Comparison of ENCODE assay signal across 9 cellular contexts in the genomic region with DNA sequence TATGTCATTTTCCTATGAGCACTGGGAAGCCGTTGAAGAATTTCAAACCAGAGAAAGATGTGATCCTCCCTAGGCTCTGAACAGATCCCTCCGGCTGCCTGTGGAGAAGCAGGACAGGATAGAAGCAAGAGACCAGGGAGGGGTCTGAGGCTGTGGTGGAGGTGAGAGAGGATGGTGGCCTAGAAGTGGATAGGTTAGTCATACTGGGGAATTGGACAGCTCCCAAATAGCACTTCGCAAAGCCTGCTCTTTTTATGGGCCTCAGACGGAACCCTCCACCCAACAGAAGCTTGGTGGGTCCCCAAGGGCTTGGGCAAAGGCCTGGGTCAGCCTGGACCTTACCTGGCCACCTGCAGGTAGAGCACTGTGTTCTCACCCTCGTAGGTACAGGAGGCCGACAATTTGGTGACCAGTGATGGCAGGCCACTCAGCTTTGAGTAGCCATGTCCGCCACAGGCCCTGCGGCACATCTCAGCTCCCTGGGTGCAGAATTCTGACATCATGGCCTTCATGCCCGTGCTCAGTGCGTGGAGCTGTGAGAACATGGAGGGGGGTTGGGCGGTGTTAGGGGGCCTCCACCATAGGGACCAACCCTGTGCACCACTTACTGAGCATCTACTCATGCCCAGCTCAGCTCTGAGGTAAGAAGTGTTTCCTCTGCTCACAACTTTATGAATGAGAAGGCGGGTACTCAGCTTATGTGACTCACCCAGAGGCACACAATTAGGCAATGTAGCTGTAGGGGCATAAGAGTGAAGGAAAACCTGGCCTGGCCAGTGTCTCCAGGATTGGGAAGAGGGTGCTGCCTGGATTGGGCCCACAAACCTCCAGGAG. TPM values are rescaled to one million over a fixed set of nuclear protein-coding genes. Genes with fewer than 3 reads are reported as not detected.
DNase-seq lines count a peak whose midpoint lies in the region; ATAC-seq and TF ChIP-seq lines count a peak whose summit lies in the region.
"Had no signal": no experiment of that assay in that cellular context is flagged by ENCODE, and none has a peak within 500 bp of the region (broad histone marks: within the 10 kb centered on the region; RNA-seq: fewer than 3 reads in every experiment).

No MANE protein-coding gene starts in this region.

- intact Hi-C loops in aorta (cut with DNase I) = no loop called here

- WGBS in aorta, 2 donors = 85 to 87% methylated on average over 12 of the region's 12 CpGs

- no peak for TF ChIP-seq CTCF in foreskin keratinocyte (conservative IDR thresholded peaks at IDR 0.05)

- no peaks in the 10 kb centered on the region for H3K36me3 Mint-ChIP-seq in activated naive CD8-positive, alpha-beta T cell treated with anti-CD3 and anti-CD28 coated beads, Interleukin-2, amount 50 U/mL, for 24 hours (ENCODE audit: low read depth)
- H3K36me3 Mint-ChIP-seq in activated naive CD8-positive, alpha-beta T cell treated with anti-CD3 and anti-CD28 coated beads for 36 hours = no peaks in the 10 kb centered on the region
- H3K36me3 Mint-ChIP-seq: CD8-positive, alpha-beta memory T cell had no signal

- peaks cover 0 to 6% of the 10 kb centered on the region in 2 donors for H3K36me3 ChIP-seq in aorta (ENCODE audit: control insufficient read depth in 1 of 2, insufficient read depth in 2 of 2, low read length in 1 of 2)

- H3K27me3 ChIP-seq in foreskin keratinocyte (no peaks in the 10 kb centered on the region), aorta (ENCODE audit: control insufficient read depth in 1 of 2, insufficient read depth in 2 of 2, low read length in 1 of 2) (no peaks in the 10 kb centered on the region)

- H3K9me3 ChIP-seq in aorta (ENCODE audit: control insufficient read depth, low read length) = no peaks in the 10 kb centered on the region

- H3K27me3 Mint-ChIP-seq in activated naive CD8-positive, alpha-beta T cell treated with anti-CD3 and anti-CD28 coated beads, Interleukin-2, amount 50 U/mL, for 24 hours = no peaks in the 10 kb centered on the region
- H3K27me3 Mint-ChIP-seq in activated naive CD8-positive, alpha-beta T cell treated with anti-CD3 and anti-CD28 coated beads for 36 hours = no peaks in the 10 kb centered on the region
- H3K27me3 Mint-ChIP-seq: CD8-positive, alpha-beta memory T cell had no signal

- no peak for DNase-seq in activated naive CD8-positive, alpha-beta T cell treated with anti-CD3 and anti-CD28 coated beads, Interleukin-2, amount 50 U/mL, for 24 hours
- no peak for DNase-seq in activated naive CD8-positive, alpha-beta T cell treated with anti-CD3 and anti-CD28 coated beads for 36 hours
- DNase-seq in foreskin keratinocyte (peak; percentile 82 to 92), aorta (no peak), NCI-H2227 (lab: John Stamatoyannopoulos, UW; ENCODE audit: unreplicated experiment) (no peak), NCI-H774 (lab: John Stamatoyannopoulos, UW) (no peak)
- DNase-seq in activated naive CD4-positive, alpha-beta T cell (lab: John Stamatoyannopoulos, UW) = no peak
- DNase-seq: CD8-positive, alpha-beta memory T cell had no signal

- no peak overlapping the region for H3K4me3 Mint-ChIP-seq in activated naive CD8-positive, alpha-beta T cell treated with anti-CD3 and anti-CD28 coated beads, Interleukin-2, amount 50 U/mL, for 24 hours
- no peak overlapping the region for H3K4me3 Mint-ChIP-seq in activated naive CD8-positive, alpha-beta T cell treated with anti-CD3 and anti-CD28 coated beads for 36 hours
- H3K4me3 Mint-ChIP-seq: CD8-positive, alpha-beta memory T cell had no signal

- H3K4me1 Mint-ChIP-seq in activated naive CD8-positive, alpha-beta T cell treated with anti-CD3 and anti-CD28 coated beads, Interleukin-2, amount 50 U/mL, for 24 hours = no peaks in the 10 kb centered on the region
- H3K4me1 Mint-ChIP-seq in activated naive CD8-positive, alpha-beta T cell treated with anti-CD3 and anti-CD28 coated beads for 36 hours = no peaks in the 10 kb centered on the region
- H3K4me1 Mint-ChIP-seq: CD8-positive, alpha-beta memory T cell had no signal

- no peak overlapping the region for H3K4me3 ChIP-seq in aorta (ENCODE audit: low read length in 2 of 2)

- H3K4me1 ChIP-seq in foreskin keratinocyte (peaks cover 12% of the 10 kb centered on the region), aorta (ENCODE audit: control insufficient read depth in 1 of 2, insufficient read depth in 2 of 2, low read length in 2 of 2) (no peaks in the 10 kb centered on the region)

- H3K9me3 Mint-ChIP-seq in activated naive CD8-positive, alpha-beta T cell treated with anti-CD3 and anti-CD28 coated beads, Interleukin-2, amount 50 U/mL, for 24 hours = no peaks in the 10 kb centered on the region
- no peaks in the 10 kb centered on the region for H3K9me3 Mint-ChIP-seq in activated naive CD8-positive, alpha-beta T cell treated with anti-CD3 and anti-CD28 coated beads for 36 hours
- H3K9me3 Mint-ChIP-seq: CD8-positive, alpha-beta memory T cell had no signal

- peak; percentile 65 for ATAC-seq in activated naive CD8-positive, alpha-beta T cell treated with anti-CD3 and anti-CD28 coated beads, Interleukin-2, amount 50 U/mL, for 24 hours
- ATAC-seq in SK-N-SH treated with all-trans-retinoic acid at 6 μM for 48 hours = peak; percentile 86
- ATAC-seq in foreskin keratinocyte = peak; percentile 98
- peak; percentile 30 for ATAC-seq in aorta (ENCODE audit: low FRiP score)

- H3K27ac ChIP-seq in foreskin keratinocyte (no peak overlapping the region), aorta (ENCODE audit: low read depth in 1 of 2, low read length in 2 of 2) (no peak overlapping the region)

- H3K27ac Mint-ChIP-seq in activated naive CD8-positive, alpha-beta T cell treated with anti-CD3 and anti-CD28 coated beads, Interleukin-2, amount 50 U/mL, for 24 hours = no peak overlapping the region
- no peak overlapping the region for H3K27ac Mint-ChIP-seq in activated naive CD8-positive, alpha-beta T cell treated with anti-CD3 and anti-CD28 coated beads for 36 hours

TF ChIP-seq in SK-N-SH treated with all-trans-retinoic acid at 6 μM for 48 hours, 23 proteins besides CTCF, POLR2A, EP300 and RAD21:
- TF ChIP-seq TOX (CRISPR knock-in tag; IDR thresholded peaks at IDR 0.05; ENCODE audit: borderline replicate concordance) = no peak
- TF ChIP-seq GLIS3 (CRISPR knock-in tag; IDR thresholded peaks at IDR 0.05) = no peak
- TF ChIP-seq, protein P1, sequence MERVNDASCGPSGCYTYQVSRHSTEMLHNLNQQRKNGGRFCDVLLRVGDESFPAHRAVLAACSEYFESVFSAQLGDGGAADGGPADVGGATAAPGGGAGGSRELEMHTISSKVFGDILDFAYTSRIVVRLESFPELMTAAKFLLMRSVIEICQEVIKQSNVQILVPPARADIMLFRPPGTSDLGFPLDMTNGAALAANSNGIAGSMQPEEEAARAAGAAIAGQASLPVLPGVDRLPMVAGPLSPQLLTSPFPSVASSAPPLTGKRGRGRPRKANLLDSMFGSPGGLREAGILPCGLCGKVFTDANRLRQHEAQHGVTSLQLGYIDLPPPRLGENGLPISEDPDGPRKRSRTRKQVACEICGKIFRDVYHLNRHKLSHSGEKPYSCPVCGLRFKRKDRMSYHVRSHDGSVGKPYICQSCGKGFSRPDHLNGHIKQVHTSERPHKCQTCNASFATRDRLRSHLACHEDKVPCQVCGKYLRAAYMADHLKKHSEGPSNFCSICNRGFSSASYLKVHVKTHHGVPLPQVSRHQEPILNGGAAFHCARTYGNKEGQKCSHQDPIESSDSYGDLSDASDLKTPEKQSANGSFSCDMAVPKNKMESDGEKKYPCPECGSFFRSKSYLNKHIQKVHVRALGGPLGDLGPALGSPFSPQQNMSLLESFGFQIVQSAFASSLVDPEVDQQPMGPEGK (CRISPR knock-in tag; IDR thresholded peaks at IDR 0.05; ENCODE audit: borderline replicate concordance) = no peak
- no peak for TF ChIP-seq RARB (CRISPR knock-in tag; IDR thresholded peaks at IDR 0.05)
- TF ChIP-seq ZNF8 (CRISPR knock-in tag; IDR thresholded peaks at IDR 0.05) = no peak
- TF ChIP-seq OSR1 (CRISPR knock-in tag; IDR thresholded peaks at IDR 0.05) = no peak
- TF ChIP-seq PPARA (CRISPR knock-in tag; IDR thresholded peaks at IDR 0.05; ENCODE audit: borderline replicate concordance) = no peak
- TF ChIP-seq ARNTL (CRISPR knock-in tag; IDR thresholded peaks at IDR 0.05; ENCODE audit: borderline replicate concordance, low read depth) = no peak
- no peak for TF ChIP-seq BACH2 (CRISPR knock-in tag; IDR thresholded peaks at IDR 0.05; ENCODE audit: borderline replicate concordance)

RNA-seq across cellular contexts. Expression of a gene that starts 10.6 kb away (rescaled TPM):
- total RNA-seq in activated naive CD8-positive, alpha-beta T cell treated with anti-CD3 and anti-CD28 coated beads for 36 hours = not detected
- total RNA-seq in foreskin keratinocyte (0.34 and 0.42 TPM in 2 replicates), aorta (10 to 100 TPM; 12.9 to 31.5 TPM)
- polyA plus RNA-seq in foreskin keratinocyte (0.39 and 0.74 TPM in 2 replicates), aorta (10 to 100 TPM; 10.6 to 68.7 TPM)
- total RNA-seq: CD8-positive, alpha-beta memory T cell had no signal
- polyA plus RNA-seq: CD8-positive, alpha-beta memory T cell had no signal

RNA-seq across cellular contexts. Expression of a gene that starts 34.4 kb away (rescaled TPM):
- 1 to 10 TPM; 4.8 to 5.3 TPM for total RNA-seq in activated naive CD8-positive, alpha-beta T cell treated with anti-CD3 and anti-CD28 coated beads for 36 hours
- total RNA-seq in foreskin keratinocyte (7.9 and 8.7 TPM in 2 replicates), aorta (10 to 100 TPM in 1 of 2 donors, 1 to 10 TPM in 1; 7.9 to 12.8 TPM)
- polyA plus RNA-seq in foreskin keratinocyte (5.8 and 8.3 TPM in 2 replicates), aorta (10 to 100 TPM in 1 of 2 donors, 1 to 10 TPM in 1; 5.9 to 16.5 TPM)

RNA-seq across cellular contexts. Expression of a gene that starts 50.9 kb away (rescaled TPM):
- not detected for total RNA-seq in activated naive CD8-positive, alpha-beta T cell treated with anti-CD3 and anti-CD28 coated beads for 36 hours
- total RNA-seq in foreskin keratinocyte (not detected in 2 replicates), aorta (10 to 100 TPM; 10.2 to 23.6 TPM)
- polyA plus RNA-seq in foreskin keratinocyte (not detected in 2 replicates), aorta (1 to 10 TPM; 3.8 to 5.6 TPM)
- total RNA-seq: CD8-positive, alpha-beta memory T cell had no signal
- polyA plus RNA-seq: CD8-positive, alpha-beta memory T cell had no signal

Comparison
In these comparisons a context has a peak if more than half of its experiments do, and no peak if none do; other contexts are left out.
1. ATAC-seq: peak in every context shown above with its lines; median percentile 98 in foreskin keratinocyte; 86 in SK-N-SH treated with all-trans-retinoic acid at 6 μM for 48 hours; 65 in activated naive CD8-positive, alpha-beta T cell treated with anti-CD3 and anti-CD28 coated beads, Interleukin-2, amount 50 U/mL, for 24 hours; 30 in aorta.
2. DNase-seq: peak in foreskin keratinocyte (2 of 2); none in activated naive CD8-positive, alpha-beta T cell treated with anti-CD3 and anti-CD28 coated beads, Interleukin-2, amount 50 U/mL, for 24 hours (single experiment), activated naive CD8-positive, alpha-beta T cell treated with anti-CD3 and anti-CD28 coated beads for 36 hours (single experiment), aorta (0 of 2), NCI-H2227 (single experiment), activated naive CD4-positive, alpha-beta T cell (0 of 4) and NCI-H774 (single experiment).
3. RNA of a gene that starts 50.9 kb away (total RNA-seq): 10.2 to 23.6 TPM in aorta; not detected in activated naive CD8-positive, alpha-beta T cell treated with anti-CD3 and anti-CD28 coated beads for 36 hours and not detected in foreskin keratinocyte; every median in the first group is over 10 times any median in the second.